Comparison of ENCODE assay signal across 18 cellular contexts in the genomic region with DNA sequence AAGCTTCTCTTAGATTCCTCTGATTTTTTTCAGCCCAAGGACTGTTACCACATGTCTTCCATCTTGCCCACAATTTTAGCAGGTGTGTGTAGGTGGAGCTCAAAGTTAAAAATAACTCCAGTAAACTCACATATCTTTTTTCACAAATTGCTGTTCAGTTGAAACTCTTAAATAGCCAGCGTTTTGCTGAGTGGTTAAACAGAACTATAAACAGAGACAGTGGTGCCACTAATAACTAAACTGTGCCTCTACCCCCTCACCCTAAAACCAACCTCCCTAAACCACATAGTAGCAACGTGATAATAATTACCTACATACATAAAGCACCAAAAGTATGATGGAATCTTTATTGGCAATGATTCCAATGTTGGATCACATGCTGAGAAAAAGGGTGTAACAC.
A peak's percentile ranks its signal among the peaks of the same experiment; 100 is the strongest.
DNase-seq lines count a peak whose midpoint lies in the region; ATAC-seq and TF ChIP-seq lines count a peak whose summit lies in the region.
"Had no signal": no experiment of that assay in that cellular context is flagged by ENCODE, and none has a peak within 500 bp of the region (broad histone marks: within the 10 kb centered on the region; RNA-seq: fewer than 3 reads in every experiment).

No MANE protein-coding gene starts in this region.

- no peak overlapping the region for H3K4me3 Mint-ChIP-seq in nephron progenitor cell
- H3K4me3 Mint-ChIP-seq: activated CD8-positive, alpha-beta T cell treated with anti-CD3 and anti-CD28 coated beads for 36 hours; nephron; T-helper 1 cell treated with Interleukin-12 subunit alpha and Interleukin-12 subunit beta and Interleukin-4 antibody, amounts not matched to agents 30 μg/mL and 1 μg/mL, for 36 hours had no signal

- no peaks in the 10 kb centered on the region for H3K4me1 Mint-ChIP-seq in nephron progenitor cell

- no peaks in the 10 kb centered on the region for H3K36me3 ChIP-seq in ascending aorta
- H3K36me3 ChIP-seq: heart right ventricle, left lung, thoracic aorta had no signal

- peaks cover 2% of the 10 kb centered on the region for H3K9me3 Mint-ChIP-seq in nephron progenitor cell
- H3K9me3 Mint-ChIP-seq: activated CD8-positive, alpha-beta T cell treated with anti-CD3 and anti-CD28 coated beads for 36 hours; nephron had no signal

- intact Hi-C loops in ascending aorta (cut with DNase I): no loop called here

- ATAC-seq in GM19023 (IDR thresholded peaks at IDR 0.05; ENCODE audit: unreplicated experiment) (peak; percentile 75), GM21717 (IDR thresholded peaks at IDR 0.05; ENCODE audit: unreplicated experiment) (peak; percentile 80), HG03103 (IDR thresholded peaks at IDR 0.05; ENCODE audit: low read depth, unreplicated experiment) (peak; percentile 80)
- ATAC-seq: activated CD8-positive, alpha-beta T cell treated with anti-CD3 and anti-CD28 coated beads for 36 hours; heart right ventricle; left lung had no signal

- H3K4me1 ChIP-seq in ascending aorta: no peaks in the 10 kb centered on the region
- H3K4me1 ChIP-seq: heart right ventricle, left lung had no signal

- TF ChIP-seq CTCF in retinal pigment epithelial cell (conservative IDR thresholded peaks at IDR 0.05; ENCODE audit: low read depth, low read length) (no peak), nephron progenitor cell (IDR thresholded peaks at IDR 0.05) (no peak), ascending aorta (IDR thresholded peaks at IDR 0.05) (no peak)

- no peaks in the 10 kb centered on the region for H3K27me3 ChIP-seq in ascending aorta
- H3K27me3 ChIP-seq: heart right ventricle, left lung had no signal

- H3K36me3 Mint-ChIP-seq in nephron progenitor cell (ENCODE audit: low read depth): peaks cover under 1% of the 10 kb centered on the region

- no peaks in the 10 kb centered on the region for H3K9me3 ChIP-seq in ascending aorta
- H3K9me3 ChIP-seq: thoracic aorta had no signal

- no peak overlapping the region for H3K4me3 ChIP-seq in retinal pigment epithelial cell (ENCODE audit: low read length)
- H3K4me3 ChIP-seq in ascending aorta: no peak overlapping the region
- H3K4me3 ChIP-seq: heart right ventricle, left lung, thoracic aorta had no signal

- no peaks in the 10 kb centered on the region for H3K27me3 Mint-ChIP-seq in nephron progenitor cell (ENCODE audit: low read depth, poor library complexity)
- H3K27me3 Mint-ChIP-seq: activated CD8-positive, alpha-beta T cell treated with anti-CD3 and anti-CD28 coated beads for 36 hours had no signal

- H3K27ac ChIP-seq in ascending aorta: no peak overlapping the region
- H3K27ac ChIP-seq: heart right ventricle, left lung, thoracic aorta had no signal

- DNase-seq in retinal pigment epithelial cell (ENCODE audit: low read depth): peak; percentile 22
- no peak for DNase-seq in NCI-H2081 treated with DMSO at 0.1 percent for 48 hours (lab: John Stamatoyannopoulos, UW)
- no peak for DNase-seq in nephron progenitor cell
- no peak for DNase-seq in stimulated activated CD8-positive, alpha-beta memory T cell treated with anti-CD3 and anti-CD28 coated beads, Interleukin-4, amount 100 ng/mL, for 48 hours
- DNase-seq in ascending aorta (ENCODE audit: low spot score in 2 of 2): no peak
- DNase-seq: activated CD8-positive, alpha-beta T cell treated with anti-CD3 and anti-CD28 coated beads for 36 hours; activated naive CD4-positive, alpha-beta T cell; heart right ventricle; KG1; left lung; NCI-H2029; OCI-M1 had no signal

- H3K27ac Mint-ChIP-seq in nephron progenitor cell: no peak overlapping the region
- H3K27ac Mint-ChIP-seq: activated CD8-positive, alpha-beta T cell treated with anti-CD3 and anti-CD28 coated beads for 36 hours; nephron; T-helper 1 cell treated with Interleukin-12 subunit alpha and Interleukin-12 subunit beta and Interleukin-4 antibody, amounts not matched to agents 30 μg/mL and 1 μg/mL, for 36 hours had no signal
